In the genomic region with DNA sequence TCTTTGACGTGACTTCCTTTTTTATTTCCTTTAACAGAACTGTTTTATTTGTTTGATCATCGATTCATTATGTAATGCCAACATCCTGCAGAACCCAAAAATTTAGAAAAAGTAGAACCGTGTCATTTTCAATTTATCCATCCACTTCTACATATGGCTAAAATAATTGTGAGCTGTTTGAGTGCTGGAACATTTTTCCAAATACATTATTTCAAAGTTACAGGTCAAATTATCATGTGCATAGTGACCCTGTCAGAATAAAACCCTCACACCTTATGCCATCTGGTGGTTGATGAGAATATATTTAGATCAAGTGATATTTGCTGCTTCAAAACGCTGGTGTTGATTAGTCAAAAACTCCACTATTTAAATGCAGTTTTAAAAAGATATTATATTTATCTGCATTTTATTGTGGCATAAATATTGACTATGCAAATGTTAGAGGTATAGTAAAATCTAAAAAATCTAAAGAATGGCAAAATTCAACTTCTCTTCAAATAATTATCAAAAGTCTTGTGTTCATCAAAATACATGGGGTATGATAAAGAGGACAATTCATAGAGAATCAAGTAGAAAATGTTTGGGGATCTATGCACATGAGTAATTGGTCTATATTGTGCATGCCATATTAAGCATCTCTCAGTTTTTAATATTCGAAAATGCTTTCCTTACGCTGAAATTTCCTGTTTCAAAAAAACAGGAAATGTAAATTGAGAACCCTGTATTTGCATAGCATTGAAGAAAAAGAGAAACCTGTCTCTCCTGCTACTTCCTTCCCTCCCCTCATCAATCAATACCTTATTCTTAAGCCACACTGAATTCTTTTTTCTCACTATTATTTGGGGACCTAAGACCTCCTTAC, we compare ENCODE assay signal across 1 cellular context.
TF ChIP-seq lines count a peak whose summit lies in the region.

No MANE protein-coding gene starts in this region.

TF ChIP-seq in GM23338, 12 proteins besides CTCF, POLR2A, EP300 and RAD21 (continued from another document):
- TF ChIP-seq CREB1 (CRISPR knock-in tag; IDR thresholded peaks at IDR 0.05; ENCODE audit: low read depth) = no peak
